31 cellular contexts compared by ENCODE assay signal in the genomic region with DNA sequence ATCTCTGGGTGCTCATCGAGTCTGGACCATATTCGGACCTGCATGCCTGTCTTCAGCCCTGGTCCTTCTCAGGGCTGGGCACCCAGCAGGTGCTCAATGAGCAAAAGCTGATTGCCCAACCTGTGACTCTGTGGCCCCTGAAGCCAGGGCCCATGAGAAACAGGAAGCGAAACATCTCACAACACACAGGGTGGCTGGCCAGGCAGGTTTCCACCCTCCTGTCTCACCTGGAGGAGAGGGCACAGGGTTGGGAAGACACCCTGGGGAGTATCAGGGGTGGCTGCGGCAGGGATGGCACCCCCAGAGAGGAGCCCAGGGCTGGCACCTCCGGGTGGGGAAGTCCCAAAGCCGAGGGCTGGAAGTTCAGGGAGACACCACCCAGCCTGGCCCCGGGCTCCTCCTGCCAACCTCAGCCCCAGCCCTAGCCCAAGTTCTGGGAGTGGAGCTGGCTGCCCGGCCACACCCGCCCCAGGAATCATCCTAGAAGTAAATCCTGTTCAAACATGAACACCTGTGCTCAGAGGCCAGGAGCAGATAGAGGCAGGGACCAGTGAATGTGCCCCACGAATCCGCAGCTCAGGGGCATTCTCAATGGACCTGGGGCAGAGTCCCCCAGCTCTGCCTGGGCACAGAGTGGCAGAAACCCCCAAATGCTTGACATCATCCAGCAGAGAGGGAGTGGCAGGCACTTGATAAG. TPM values are rescaled to one million over a fixed set of nuclear protein-coding genes. Genes with fewer than 3 reads are reported as not detected.
A peak's percentile ranks its signal among the peaks of the same experiment; 100 is the strongest.
DNase-seq lines count a peak whose midpoint lies in the region; ATAC-seq, FAIRE-seq and TF ChIP-seq lines count a peak whose summit lies in the region.
"Had no signal": no experiment of that assay in that cellular context is flagged by ENCODE, and none has a peak within 500 bp of the region (broad histone marks: within the 10 kb centered on the region; RNA-seq: fewer than 3 reads in every experiment).

No MANE protein-coding gene starts in this region.

- no peak for TF ChIP-seq EP300 in K562 (IDR thresholded peaks at IDR 0.05; ENCODE audit: low read length)

- H3K36me3 ChIP-seq in K562 (ENCODE audit: control insufficient read depth, insufficient read depth, low read length) (peaks cover 66% of the 10 kb centered on the region), kidney (ENCODE audit: control insufficient read depth in 1 of 2, insufficient read depth in 2 of 2, low read length in 2 of 2) (peaks cover 12 to 43% of the 10 kb centered on the region in 2 donors)
- H3K36me3 ChIP-seq: BLaER1 treated with 17β-estradiol and CSF1 and Interleukin-3, amounts not matched to agents 10 nM and 100 nM; esophagus muscularis mucosa; heart right ventricle had no signal

- H3K27ac Mint-ChIP-seq in type B pancreatic cell, result peak overlapping the region; percentile 85
- no peak overlapping the region for H3K27ac Mint-ChIP-seq in activated T-helper 2 cell treated with anti-CD3 and anti-CD28 coated beads, Interferon-gamma antibody, Interleukin-2, Interleukin-4, amounts not matched to agents 10 μg/mL and 5 μg/mL and 100 μg/mL, durations not matched to agents 14 hours and 24 hours and 36 hours
- H3K27ac Mint-ChIP-seq: activated CD4-positive, alpha-beta T cell treated with anti-CD3 and anti-CD28 coated beads, Interleukin-2, amount 10 ng/mL, durations not matched to agents 7 days and 5 days; activated naive CD8-positive, alpha-beta T cell treated with anti-CD3 and anti-CD28 coated beads, Interleukin-2, amount 50 U/mL, for 24 hours; activated T-cell treated with anti-CD3 and anti-CD28 coated beads, Interleukin-2, amount 50 U/mL, for 24 hours; effector memory CD8-positive, alpha-beta T cell; HFFc6; nephron progenitor cell; stimulated activated effector memory CD8-positive, alpha-beta T cell treated with anti-CD3 and anti-CD28 coated beads, Interleukin-12 subunit alpha, Interleukin-12 subunit beta, amount 100 ng/mL, for 72 hours had no signal

- POLR2A ChIA-PET in K562 (lab: Yijun Ruan, JAX), result interaction anchor here (0.7 to 1.4 kb wide), 2 partner anchors 17 to 33 kb away, joined by 3 to 6 read pairs; no protein-coding TSS in a partner anchor

- no peak overlapping the region for H3K4me3 ChIP-seq in K562
- H3K4me3 ChIP-seq in kidney (ENCODE audit: low read length in 2 of 2), result no peak overlapping the region
- H3K4me3 ChIP-seq: BLaER1 treated with 17β-estradiol and CSF1 and Interleukin-3, amounts not matched to agents 10 nM and 100 nM; esophagus muscularis mucosa; GM23248; heart right ventricle; lung had no signal

- H2AFZ ChIP-seq in K562 (ENCODE audit: low read depth, low read length), result no peak overlapping the region
- H2AFZ ChIP-seq: GM23248 had no signal

- no peaks in the 10 kb centered on the region for H3K9me3 Mint-ChIP-seq in type B pancreatic cell
- no peaks in the 10 kb centered on the region for H3K9me3 Mint-ChIP-seq in activated T-helper 2 cell treated with anti-CD3 and anti-CD28 coated beads, Interferon-gamma antibody, Interleukin-2, Interleukin-4, amounts not matched to agents 10 μg/mL and 5 μg/mL and 100 μg/mL, durations not matched to agents 14 hours and 24 hours and 36 hours
- H3K9me3 Mint-ChIP-seq: activated CD4-positive, alpha-beta T cell treated with anti-CD3 and anti-CD28 coated beads, Interleukin-2, amount 10 ng/mL, durations not matched to agents 7 days and 5 days; activated naive CD8-positive, alpha-beta T cell treated with anti-CD3 and anti-CD28 coated beads, Interleukin-2, amount 50 U/mL, for 24 hours; activated T-cell treated with anti-CD3 and anti-CD28 coated beads, Interleukin-2, amount 50 U/mL, for 24 hours; effector memory CD8-positive, alpha-beta T cell; HFFc6; nephron progenitor cell; stimulated activated effector memory CD8-positive, alpha-beta T cell treated with anti-CD3 and anti-CD28 coated beads, Interleukin-12 subunit alpha, Interleukin-12 subunit beta, amount 100 ng/mL, for 72 hours had no signal

- H3K27me3 Mint-ChIP-seq in type B pancreatic cell, result no peaks in the 10 kb centered on the region
- H3K27me3 Mint-ChIP-seq in activated T-helper 2 cell treated with anti-CD3 and anti-CD28 coated beads, Interferon-gamma antibody, Interleukin-2, Interleukin-4, amounts not matched to agents 10 μg/mL and 5 μg/mL and 100 μg/mL, durations not matched to agents 14 hours and 24 hours and 36 hours (ENCODE audit: low read depth), result no peaks in the 10 kb centered on the region
- H3K27me3 Mint-ChIP-seq: activated CD4-positive, alpha-beta T cell treated with anti-CD3 and anti-CD28 coated beads, Interleukin-2, amount 10 ng/mL, durations not matched to agents 7 days and 5 days had no signal

- TF ChIP-seq CTCF in K562 (IDR thresholded peaks at IDR 0.05 in 2 of 3, conservative IDR thresholded peaks at IDR 0.05 in 1 of 3; ENCODE audit: insufficient read depth in 2 of 3, low read depth in 1 of 3, low read length in 3 of 3) (no peak), kidney (IDR thresholded peaks at IDR 0.05; ENCODE audit: borderline replicate concordance, extremely low read depth, insufficient read depth) (no peak), type B pancreatic cell (conservative IDR thresholded peaks at IDR 0.05) (no peak)

- H3K9me3 ChIP-seq in K562 (replicated peaks; ENCODE audit: control insufficient read depth, insufficient read depth, low read depth, low read length) (no peaks in the 10 kb centered on the region), kidney (ENCODE audit: control insufficient read depth in 1 of 2, low read length in 2 of 2) (no peaks in the 10 kb centered on the region)
- H3K9me3 ChIP-seq: BLaER1 treated with 17β-estradiol and CSF1 and Interleukin-3, amounts not matched to agents 10 nM and 100 nM; esophagus muscularis mucosa; heart right ventricle had no signal

- no peaks in the 10 kb centered on the region for H3K36me3 Mint-ChIP-seq in type B pancreatic cell
- H3K36me3 Mint-ChIP-seq in activated T-helper 2 cell treated with anti-CD3 and anti-CD28 coated beads, Interferon-gamma antibody, Interleukin-2, Interleukin-4, amounts not matched to agents 10 μg/mL and 5 μg/mL and 100 μg/mL, durations not matched to agents 14 hours and 24 hours and 36 hours (ENCODE audit: low read depth), result no peaks in the 10 kb centered on the region
- H3K36me3 Mint-ChIP-seq: stimulated activated effector memory CD8-positive, alpha-beta T cell treated with anti-CD3 and anti-CD28 coated beads, Interleukin-12 subunit alpha, Interleukin-12 subunit beta, amount 100 ng/mL, for 72 hours had no signal

- H3K4me3 Mint-ChIP-seq in type B pancreatic cell, result no peak overlapping the region
- no peak overlapping the region for H3K4me3 Mint-ChIP-seq in activated T-helper 2 cell treated with anti-CD3 and anti-CD28 coated beads, Interferon-gamma antibody, Interleukin-2, Interleukin-4, amounts not matched to agents 10 μg/mL and 5 μg/mL and 100 μg/mL, durations not matched to agents 14 hours and 24 hours and 36 hours (ENCODE audit: low read depth)
- H3K4me3 Mint-ChIP-seq: activated CD4-positive, alpha-beta T cell treated with anti-CD3 and anti-CD28 coated beads, Interleukin-2, amount 10 ng/mL, durations not matched to agents 7 days and 5 days; activated naive CD8-positive, alpha-beta T cell treated with anti-CD3 and anti-CD28 coated beads, Interleukin-2, amount 50 U/mL, for 24 hours; activated T-cell treated with anti-CD3 and anti-CD28 coated beads, Interleukin-2, amount 50 U/mL, for 24 hours; effector memory CD8-positive, alpha-beta T cell; HFFc6; nephron progenitor cell; stimulated activated effector memory CD8-positive, alpha-beta T cell treated with anti-CD3 and anti-CD28 coated beads, Interleukin-12 subunit alpha, Interleukin-12 subunit beta, amount 100 ng/mL, for 72 hours had no signal

- intact Hi-C loops in K562 (cut with micrococcal nuclease) (no loop called here), kidney (cut with DNase I) (no loop called here)
- intact Hi-C loops in activated T-helper 2 cell treated with anti-CD3 and anti-CD28 coated beads, Interferon-gamma antibody, Interleukin-2, Interleukin-4, amounts not matched to agents 10 μg/mL and 5 μg/mL and 100 μg/mL, durations not matched to agents 14 hours and 24 hours and 36 hours (cut with micrococcal nuclease), result no loop called here

- H3K27ac ChIP-seq in K562 (ENCODE audit: extremely low read depth, low read depth, low read length), result no peak overlapping the region; the same call in 2 of the 3 replicates
- no peak overlapping the region for H3K27ac ChIP-seq in kidney (ENCODE audit: low read depth in 2 of 2, low read length in 2 of 2)
- H3K27ac ChIP-seq: 22Rv1; BLaER1 treated with 17β-estradiol and CSF1 and Interleukin-3, amounts not matched to agents 10 nM and 100 nM; esophagus muscularis mucosa; GM23248; heart right ventricle had no signal

- no peak for ATAC-seq in K562
- ATAC-seq: activated naive CD8-positive, alpha-beta T cell treated with anti-CD3 and anti-CD28 coated beads, Interleukin-2, amount 50 U/mL, for 24 hours; effector memory CD8-positive, alpha-beta T cell; heart right ventricle; stimulated activated effector memory CD8-positive, alpha-beta T cell treated with anti-CD3 and anti-CD28 coated beads, Interleukin-12 subunit alpha, Interleukin-12 subunit beta, amount 100 ng/mL, for 72 hours had no signal

- CTCF ChIA-PET in K562 (lab: Yijun Ruan, JAX; ENCODE audit: low intra/inter-chr PET ratio), result no interaction called here

- in situ Hi-C loops in K562 (cut with MboI), result no loop called here

- no peaks in the 10 kb centered on the region for H3K27me3 ChIP-seq in K562 (ENCODE audit: control insufficient read depth in 2 of 2, insufficient read depth in 2 of 2, low read length in 2 of 2)
- H3K27me3 ChIP-seq: esophagus muscularis mucosa had no signal

- TF ChIP-seq POLR2A in K562 (conservative IDR thresholded peaks at IDR 0.05), result no peak

- no peak for TF ChIP-seq RAD21 in K562 (CRISPR knock-in tag; conservative IDR thresholded peaks at IDR 0.05 in 1 of 2, IDR thresholded peaks at IDR 0.05 in 1 of 2)

- H3K9ac ChIP-seq in K562 (ENCODE audit: insufficient read depth in 1 of 2, low read depth in 2 of 2, low read length in 2 of 2), result peak overlapping the region in 1 of 2 experiments; percentile 9; a peak in 2 of 4 replicates
- no peak overlapping the region for H3K9ac ChIP-seq in kidney (ENCODE audit: low read length in 2 of 2)
- H3K9ac ChIP-seq: BLaER1 treated with 17β-estradiol and CSF1 and Interleukin-3, amounts not matched to agents 10 nM and 100 nM; GM23248 had no signal

- DNase-seq in DMS53 (lab: John Stamatoyannopoulos, UW) (peak; percentile 56), DMS53 treated with DMSO at 0.1 percent for 48 hours (lab: John Stamatoyannopoulos, UW; ENCODE audit: unreplicated experiment) (no peak), K562 (ENCODE audit: extremely low read depth in 1 of 4, low spot score in 3 of 4) (no peak), kidney (peak; percentile 56), type B pancreatic cell (ENCODE audit: extremely low spot score, unreplicated experiment) (no peak), pons (ENCODE audit: low spot score) (no peak)
- DNase-seq in activated CD4-positive, alpha-beta T cell treated with anti-CD3 and anti-CD28 coated beads, Interleukin-2, amount 50 U/mL, for 1 hour, result no peak
- DNase-seq in activated T-helper 2 cell treated with anti-CD3 and anti-CD28 coated beads, Interferon-gamma antibody, Interleukin-2, Interleukin-4, amounts not matched to agents 10 μg/mL and 5 μg/mL and 100 μg/mL, durations not matched to agents 14 hours and 24 hours and 36 hours (ENCODE audit: low spot score), result no peak
- DNase-seq: activated CD4-positive, alpha-beta T cell treated with anti-CD3 and anti-CD28 coated beads, Interleukin-2, amount 10 ng/mL, durations not matched to agents 7 days and 5 days; activated gamma-delta T cell treated with Interleukin-2 at 50 U/mL for 16 hours; activated naive CD8-positive, alpha-beta T cell treated with anti-CD3 and anti-CD28 coated beads, Interleukin-2, amount 50 U/mL, for 24 hours; activated T-cell treated with anti-CD3 and anti-CD28 coated beads, Interleukin-2, amount 50 U/mL, for 24 hours; caudate nucleus; cortex of kidney; effector memory CD8-positive, alpha-beta T cell; foreskin melanocyte; GM23248; heart right ventricle; HFFc6; NCI-H1092 treated with DMSO at 0.1 percent for 48 hours; NCI-H1694 treated with DMSO at 0.1 percent for 48 hours; nephron progenitor cell; SIG-M5 had no signal

- WGBS in K562 (ENCODE audit: insufficient coverage, low coverage, missing lambda C conversion rate), result 88% methylated on average over 11 of the region's 11 CpGs

- FAIRE-seq in K562 (lab: Jason Lieb, UNC) (no peak), kidney (lab: Jason Lieb, UNC) (no peak)
- FAIRE-seq: astrocyte, G401.6, urothelium cell line had no signal

- H3K9me1 ChIP-seq in K562 (ENCODE audit: control insufficient read depth, insufficient read depth, low read length), result peaks cover 6% of the 10 kb centered on the region

- no peaks in the 10 kb centered on the region for H4K20me1 ChIP-seq in K562 (replicated peaks; ENCODE audit: control insufficient read depth, insufficient read depth, low read length)

- H3K79me2 ChIP-seq in K562 (ENCODE audit: control insufficient read depth, insufficient read depth, low read length), result peaks cover 5% of the 10 kb centered on the region

- H3K4me2 ChIP-seq in K562 (ENCODE audit: insufficient read depth, low read length), result no peak overlapping the region
- H3K4me2 ChIP-seq: BLaER1 treated with 17β-estradiol and CSF1 and Interleukin-3, amounts not matched to agents 10 nM and 100 nM had no signal

- H3K4me1 Mint-ChIP-seq in type B pancreatic cell (ENCODE audit: unreplicated experiment), result peaks cover 5% of the 10 kb centered on the region
- no peaks in the 10 kb centered on the region for H3K4me1 Mint-ChIP-seq in activated T-helper 2 cell treated with anti-CD3 and anti-CD28 coated beads, Interferon-gamma antibody, Interleukin-2, Interleukin-4, amounts not matched to agents 10 μg/mL and 5 μg/mL and 100 μg/mL, durations not matched to agents 14 hours and 24 hours and 36 hours (ENCODE audit: low read depth)
- H3K4me1 Mint-ChIP-seq: activated CD4-positive, alpha-beta T cell treated with anti-CD3 and anti-CD28 coated beads, Interleukin-2, amount 10 ng/mL, durations not matched to agents 7 days and 5 days; activated naive CD8-positive, alpha-beta T cell treated with anti-CD3 and anti-CD28 coated beads, Interleukin-2, amount 50 U/mL, for 24 hours; stimulated activated effector memory CD8-positive, alpha-beta T cell treated with anti-CD3 and anti-CD28 coated beads, Interleukin-12 subunit alpha, Interleukin-12 subunit beta, amount 100 ng/mL, for 72 hours had no signal

- no TSS peak for BruUV-seq in K562 (replicated peaks; lab: Mats Ljungman, UMichigan)

- H3K4me1 ChIP-seq in K562 (replicated peaks in 1 of 2; ENCODE audit: control insufficient read depth in 2 of 2, insufficient read depth in 2 of 2, low read length in 2 of 2) (peaks cover 57 to 85% of the 10 kb centered on the region in 2 experiments), kidney (ENCODE audit: control insufficient read depth in 1 of 2, insufficient read depth in 1 of 2, low read depth in 1 of 2, low read length in 2 of 2) (peaks cover 0 to 3% of the 10 kb centered on the region in 2 donors)
- H3K4me1 ChIP-seq: esophagus muscularis mucosa had no signal

RNA-seq across cellular contexts. Expression of a gene that starts 54.6 kb away (rescaled TPM):
- 41.9 and 97.0 TPM in 2 replicates for total RNA-seq in K562 (2011; cell fraction: chromatin; rRNA removed; ENCODE audit: low replicate concordance)
- total RNA-seq in K562 (2011; cell fraction: nucleolus; rRNA removed), result 41.8 and 44.9 TPM in 2 replicates
- 34.0 and 35.7 TPM in 2 replicates for total RNA-seq in K562 (2011; cell fraction: nucleoplasm; rRNA removed)
- total RNA-seq in K562 (2014; rRNA removed), result 19.2 and 28.0 TPM in 2 replicates
- total RNA-seq in K562 (2014; rRNA removed; fragmentation: Illumina TruSeq; extraction: Trizol), result 7.0 and 7.3 TPM in 2 replicates
- 9.5 and 9.7 TPM in 2 replicates for total RNA-seq in K562 (2015; rRNA removed; fragmentation: Illumina TruSeq; extraction: Trizol)
- 30.2 and 31.0 TPM in 2 replicates for total RNA-seq in K562 (2021)
- 30.2 and 36.0 TPM in 2 replicates for polyA plus RNA-seq in K562 (2011; rRNA removed)
- polyA plus RNA-seq in K562 (2011; cell fraction: cytosol; rRNA removed), result 27.3 and 36.3 TPM in 2 replicates
- 68.0 and 110 TPM in 2 replicates for polyA plus RNA-seq in K562 (2011; cell fraction: nucleus; rRNA removed)
- polyA plus RNA-seq in K562 (2012), result 23.3 and 41.5 TPM in 2 replicates
- polyA plus RNA-seq in K562 (2014; fragmentation: Illumina TruSeq; extraction: Trizol), result 23.5 and 26.5 TPM in 2 replicates
- polyA plus RNA-seq in K562 (2014; fragmentation: Nextera tagmentation; extraction: Ambion mirVana), result under 1 TPM; 0.29 to 0.51 TPM
- 21.7 and 22.3 TPM in 2 replicates for polyA plus RNA-seq in K562 (2014; rRNA removed)
- 25.4 and 27.5 TPM in 2 replicates for polyA minus RNA-seq in K562 (2011; rRNA and poly(A)+ RNA removed)
- 22.4 and 26.1 TPM in 2 replicates for polyA minus RNA-seq in K562 (2011; cell fraction: cytosol; rRNA and poly(A)+ RNA removed)
- polyA minus RNA-seq in K562 (2011; cell fraction: nucleus; rRNA and poly(A)+ RNA removed), result 26.9 and 27.0 TPM in 2 replicates
- 39.2 TPM for total RNA-seq in kidney
- 200 TPM for polyA plus RNA-seq in kidney (ENCODE audit: insufficient read depth, low read depth, low replicate concordance)
- 18.5 and 20.3 TPM in 2 replicates for total RNA-seq in type B pancreatic cell (ENCODE audit: low replicate concordance)
- 0.46 TPM in 2 replicates for total RNA-seq in activated T-helper 2 cell treated with anti-CD3 and anti-CD28 coated beads, Interferon-gamma antibody, Interleukin-2, Interleukin-4, amounts not matched to agents 10 μg/mL and 5 μg/mL and 100 μg/mL, durations not matched to agents 14 hours and 24 hours and 36 hours

Comparison
In these comparisons a context has a peak if more than half of its experiments do, and no peak if none do; other contexts are left out.
1. DNase-seq: peak in DMS53 (single experiment) and kidney (single experiment); none in DMS53 treated with DMSO at 0.1 percent for 48 hours (single experiment), K562 (0 of 4), type B pancreatic cell (single experiment), activated CD4-positive, alpha-beta T cell treated with anti-CD3 and anti-CD28 coated beads, Interleukin-2, amount 50 U/mL, for 1 hour (single experiment), activated T-helper 2 cell treated with anti-CD3 and anti-CD28 coated beads, Interferon-gamma antibody, Interleukin-2, Interleukin-4, amounts not matched to agents 10 μg/mL and 5 μg/mL and 100 μg/mL, durations not matched to agents 14 hours and 24 hours and 36 hours (single experiment) and pons (single experiment).